10 cellular contexts compared by ENCODE assay signal in genomic region chr1:22601610-22602009, GRCh38. TPM values are rescaled to one million over a fixed set of nuclear protein-coding genes. Genes with fewer than 3 reads are reported as not detected.
"Had no signal": no experiment of that assay in that cellular context is flagged by ENCODE, and none has a peak within 500 bp of the region (broad histone marks: within the 10 kb centered on the region; RNA-seq: fewer than 3 reads in every experiment).

No MANE protein-coding gene starts in this region.

- H3K9ac ChIP-seq: GM23248 had no signal

- H3K4me3 Mint-ChIP-seq: GM23338, H9, HFFc6 had no signal

- H3K4me2 ChIP-seq: GM23338 had no signal

- H3K27ac Mint-ChIP-seq: GM23338, H9, HFFc6 had no signal

- H2AFZ ChIP-seq: GM23248, GM23338 had no signal

- DNase-seq: GM23248, GOT3, H7, H9, HCEC 1CT, HFFc6 had no signal

- H3K27ac ChIP-seq: GM23248 had no signal

- H3K9me3 Mint-ChIP-seq: GM23338, H9, HFFc6 had no signal

- H3K36me3 ChIP-seq: HAP-1 had no signal

- H3K4me3 ChIP-seq: GM23248, GM23338, HAP-1 had no signal

- H3K9me3 ChIP-seq: HAP-1 had no signal

RNA-seq across cellular contexts. Expression of gene C1QA, which starts 34.8 kb away (rescaled TPM):
- total RNA-seq: GM23248, GM23338, H1, H4, H7, H9, HFFc6 had no signal
- polyA plus RNA-seq: GM23248, GM23338, H1 had no signal

RNA-seq across cellular contexts. Expression of gene EPHA8, which starts 38.3 kb away (rescaled TPM):
- total RNA-seq: GM23248, HFFc6 had no signal
- polyA plus RNA-seq: GM23248 had no signal

RNA-seq across cellular contexts. Expression of gene C1QC, which starts 41.8 kb away (rescaled TPM):
- total RNA-seq: GM23248, GM23338, H1, H4, H7, H9, HFFc6 had no signal
- polyA plus RNA-seq: GM23248, GM23338, H1 had no signal

RNA-seq across cellular contexts. Expression of gene C1QB, which starts 51.4 kb away (rescaled TPM):
- total RNA-seq: GM23248, GM23338, H1, H4, H7, H9, HFFc6 had no signal
- polyA plus RNA-seq: GM23248, GM23338, H1 had no signal
